Comparison of ENCODE assay signal across 12 cellular contexts in genomic region chr9:69172895-69173294, GRCh38. TPM values are rescaled to one million over a fixed set of nuclear protein-coding genes. Genes with fewer than 3 reads are reported as not detected.
DNase-seq lines count a peak whose midpoint lies in the region; ATAC-seq, FAIRE-seq and TF ChIP-seq lines count a peak whose summit lies in the region.
"Had no signal": no experiment of that assay in that cellular context is flagged by ENCODE, and none has a peak within 500 bp of the region (broad histone marks: within the 10 kb centered on the region; RNA-seq: fewer than 3 reads in every experiment).

No MANE protein-coding gene starts in this region.

- peaks cover 0 to 60% (median 7%) of the 10 kb centered on the region in 3 donors for H3K4me1 ChIP-seq in gastroesophageal sphincter
- peaks cover 23% of the 10 kb centered on the region for H3K4me1 ChIP-seq in skeletal muscle satellite cell (ENCODE audit: control insufficient read depth, insufficient read depth, low read length)

- H3K4me3 Mint-ChIP-seq in activated CD4-positive, alpha-beta T cell treated with anti-CD3 and anti-CD28 coated beads, Interleukin-2, amount 10 ng/mL, durations not matched to agents 24 days and 14 days: peak overlapping the region; percentile 84
- peak overlapping the region; percentile 71 for H3K4me3 Mint-ChIP-seq in activated CD4-positive, alpha-beta memory T cell treated with anti-CD3 and anti-CD28 coated beads for 36 hours

- H3K27ac ChIP-seq in gastroesophageal sphincter (peak overlapping the region; percentile 80 to 96 (median 88)), caudate nucleus (ENCODE audit: low read depth, low read length) (no peak overlapping the region)

- H3K4me2 ChIP-seq in skeletal muscle satellite cell (ENCODE audit: low read length): peak overlapping the region; percentile 91

- peak overlapping the region; percentile 64 for H3K27ac Mint-ChIP-seq in activated CD4-positive, alpha-beta T cell treated with anti-CD3 and anti-CD28 coated beads, Interleukin-2, amount 10 ng/mL, durations not matched to agents 24 days and 14 days
- H3K27ac Mint-ChIP-seq in activated CD4-positive, alpha-beta memory T cell treated with anti-CD3 and anti-CD28 coated beads for 36 hours: no peak overlapping the region

- peaks cover 24% of the 10 kb centered on the region for H3K27me3 Mint-ChIP-seq in activated CD4-positive, alpha-beta T cell treated with anti-CD3 and anti-CD28 coated beads, Interleukin-2, amount 10 ng/mL, durations not matched to agents 24 days and 14 days
- peaks cover 36% of the 10 kb centered on the region for H3K27me3 Mint-ChIP-seq in activated CD4-positive, alpha-beta memory T cell treated with anti-CD3 and anti-CD28 coated beads for 36 hours

- no peak for TF ChIP-seq EP300 in gastroesophageal sphincter (IDR thresholded peaks at IDR 0.05)

- H3K9me3 Mint-ChIP-seq in activated CD4-positive, alpha-beta T cell treated with anti-CD3 and anti-CD28 coated beads, Interleukin-2, amount 10 ng/mL, durations not matched to agents 24 days and 14 days: no peaks in the 10 kb centered on the region
- no peaks in the 10 kb centered on the region for H3K9me3 Mint-ChIP-seq in activated CD4-positive, alpha-beta memory T cell treated with anti-CD3 and anti-CD28 coated beads for 36 hours

- TF ChIP-seq POLR2A in gastroesophageal sphincter (IDR thresholded peaks at IDR 0.05): no peak

- intact Hi-C loops in activated CD4-positive, alpha-beta T cell treated with anti-CD3 and anti-CD28 coated beads, Interleukin-2, amount 10 ng/mL, durations not matched to agents 24 days and 14 days (cut with micrococcal nuclease): loop anchor here (10.0 kb wide), 2 partner anchors 582 to 1242 kb away; partner anchors contain the start of gene KLF9
- intact Hi-C loops in activated CD4-positive, alpha-beta memory T cell treated with anti-CD3 and anti-CD28 coated beads for 36 hours (cut with micrococcal nuclease): loop anchor here (5.0 to 10.0 kb wide), 2 partner anchors 1084 to 1392 kb away; partner anchors contain the start of gene SMC5

- no peaks in the 10 kb centered on the region for H3K9me3 ChIP-seq in gastroesophageal sphincter
- H3K9me3 ChIP-seq in skeletal muscle satellite cell (replicated peaks; ENCODE audit: low read length): no peaks in the 10 kb centered on the region
- H3K9me3 ChIP-seq: MG63 had no signal

- no peak for FAIRE-seq in RCC 7860 (lab: Jason Lieb, UNC)
- FAIRE-seq: A204.1 had no signal

- peaks cover 62% of the 10 kb centered on the region for H3K4me1 Mint-ChIP-seq in activated CD4-positive, alpha-beta T cell treated with anti-CD3 and anti-CD28 coated beads, Interleukin-2, amount 10 ng/mL, durations not matched to agents 24 days and 14 days
- peaks cover 54% of the 10 kb centered on the region for H3K4me1 Mint-ChIP-seq in activated CD4-positive, alpha-beta memory T cell treated with anti-CD3 and anti-CD28 coated beads for 36 hours (ENCODE audit: low read depth)

- ATAC-seq in gastroesophageal sphincter: no peak

- H3K27me3 ChIP-seq in gastroesophageal sphincter (no peaks in the 10 kb centered on the region), skeletal muscle satellite cell (ENCODE audit: control insufficient read depth, insufficient read depth, low read length) (no peaks in the 10 kb centered on the region)
- H3K27me3 ChIP-seq: MG63 had no signal

- POLR2A ChIA-PET in activated CD4-positive, alpha-beta memory T cell treated with anti-CD3 and anti-CD28 coated beads for 36 hours (lab: Charles Lee): no interaction called here

- no peak overlapping the region for H3K9ac ChIP-seq in skeletal muscle satellite cell (ENCODE audit: low read depth, low read length)

- DNase-seq in activated CD4-positive, alpha-beta T cell treated with anti-CD3 and anti-CD28 coated beads, Interleukin-2, amount 10 ng/mL, durations not matched to agents 24 days and 14 days: no peak
- no peak for DNase-seq in activated CD4-positive, alpha-beta T cell treated with anti-CD3 and anti-CD28 coated beads for 4 hours
- DNase-seq in activated CD4-positive, alpha-beta memory T cell treated with anti-CD3 and anti-CD28 coated beads for 36 hours: no peak
- DNase-seq in stimulated activated naive CD4-positive, alpha-beta T cell (lab: John Stamatoyannopoulos, UW): no peak
- no peak for DNase-seq in caudate nucleus (lab: John Stamatoyannopoulos, UW)
- DNase-seq in RCC 7860 (ENCODE audit: low spot score): no peak
- DNase-seq: MG63, NCI-H524 treated with DMSO at 0.1 percent for 48 hours, T1000 had no signal

- no peak for TF ChIP-seq CTCF in gastroesophageal sphincter (IDR thresholded peaks at IDR 0.05)

- H3K36me3 ChIP-seq in gastroesophageal sphincter (no peaks in the 10 kb centered on the region), skeletal muscle satellite cell (ENCODE audit: insufficient read depth, low read length) (no peaks in the 10 kb centered on the region)
- H3K36me3 ChIP-seq: MG63 had no signal

- 55 to 78% methylated on average over 5 to 6 of the region's 6 CpGs for WGBS in gastroesophageal sphincter (ENCODE audit: low coverage in 1 of 2), 2 donors

- H3K4me3 ChIP-seq in gastroesophageal sphincter: peak overlapping the region in 1 of 2 donors; percentile 78
- H3K4me3 ChIP-seq in skeletal muscle satellite cell (ENCODE audit: low read length): no peak overlapping the region

- H3K36me3 Mint-ChIP-seq in activated CD4-positive, alpha-beta T cell treated with anti-CD3 and anti-CD28 coated beads, Interleukin-2, amount 10 ng/mL, durations not matched to agents 24 days and 14 days (ENCODE audit: low read depth): no peaks in the 10 kb centered on the region
- no peaks in the 10 kb centered on the region for H3K36me3 Mint-ChIP-seq in activated CD4-positive, alpha-beta memory T cell treated with anti-CD3 and anti-CD28 coated beads for 36 hours

- CTCF ChIA-PET in activated CD4-positive, alpha-beta memory T cell treated with anti-CD3 and anti-CD28 coated beads for 36 hours (lab: Charles Lee): no interaction called here

RNA-seq across cellular contexts. Expression of gene TJP2, which starts 1.2 kb away (rescaled TPM):
- 18.0 and 19.4 TPM in 2 replicates for total RNA-seq in activated CD4-positive, alpha-beta T cell treated with anti-CD3 and anti-CD28 coated beads, Interleukin-2, amount 10 ng/mL, durations not matched to agents 24 days and 14 days
- total RNA-seq in activated CD4-positive, alpha-beta memory T cell treated with anti-CD3 and anti-CD28 coated beads for 36 hours: 10 to 100 TPM; 12.9 to 15.3 TPM
- total RNA-seq in gastroesophageal sphincter: 100 to 1,000 TPM in 2 of 4 donors, 10 to 100 TPM in 2; 39.3 to 147 (median 104) TPM
- total RNA-seq in skeletal muscle satellite cell (2012; rRNA removed): 14.6 and 34.2 TPM in 2 replicates
